ENCODE assay signal across 26 cellular contexts in the genomic region with DNA sequence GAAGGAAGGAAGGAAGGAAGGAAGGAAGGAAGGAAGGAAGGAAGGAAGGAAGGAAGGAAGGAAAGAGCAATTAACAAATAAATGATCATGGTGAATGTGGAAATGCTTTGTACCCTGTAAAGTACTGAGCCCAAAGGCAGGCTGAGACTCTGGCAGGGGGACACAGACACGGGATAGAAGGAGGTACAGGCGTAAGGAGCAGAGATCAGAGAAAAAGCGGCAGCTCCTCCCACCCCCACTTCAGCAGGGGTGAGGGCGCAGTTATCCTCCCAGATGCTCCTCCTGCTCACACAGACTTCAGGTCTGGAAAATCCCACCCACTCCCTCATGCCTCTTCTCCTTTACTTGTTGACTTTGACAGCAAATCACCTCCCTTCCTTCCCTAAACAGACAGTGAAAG.
"Had no signal": no experiment of that assay in that cellular context is flagged by ENCODE, and none has a peak within 500 bp of the region (broad histone marks: within the 10 kb centered on the region; RNA-seq: fewer than 3 reads in every experiment).

No MANE protein-coding gene starts in this region.

- DNase-seq: activated CD4-positive, alpha-beta memory T cell treated with anti-CD3 and anti-CD28 coated beads for 36 hours; activated CD4-positive, alpha-beta T cell treated with anti-CD3 and anti-CD28 coated beads, Interleukin-2, amount 10 ng/mL, durations not matched to agents 24 days and 14 days; activated CD4-positive, CD25-positive, alpha-beta regulatory T cell treated with anti-CD3 and anti-CD28 coated beads, Interleukin-2, amount 50 U/mL, for 72 hours; activated CD8-positive, alpha-beta memory T cell treated with anti-CD3 and anti-CD28 coated beads, Interleukin-2, amount 50 U/mL, for 4 hours; activated gamma-delta T cell; activated naive CD4-positive, alpha-beta T cell treated with anti-CD3 and anti-CD28 coated beads, Interleukin-2, amount 10 ng/mL, durations not matched to agents 7 days and 5 days; activated naive CD8-positive, alpha-beta T cell treated with anti-CD3 and anti-CD28 coated beads, Interleukin-2, amount 10 ng/mL, durations not matched to agents 7 days and 5 days; activated T-cell treated with anti-CD3 and anti-CD28 coated beads, Interleukin-2, amount 50 U/mL, for 1 hour; cortex of kidney; left cardiac atrium; midbrain; naive thymus-derived CD4-positive, alpha-beta T cell; ovary; retina; sigmoid colon; small intestine; stimulated activated CD4-positive, alpha-beta T cell treated with anti-CD3 and anti-CD28 coated beads, Interleukin-1b, Interleukin-23, amount 100 ng/mL, for 48 hours; stimulated activated naive B cell treated with anti-CD40 and anti-IgM and Interleukin-4, amounts not matched to agents 10 μg/mL and 1 μg/mL and 100 μg/mL, for 72 hours; trophoblast cell had no signal

- H3K4me3 ChIP-seq: ascending aorta, cardiac muscle cell, gastroesophageal sphincter, hepatocyte, ovary, prostate gland, sigmoid colon, thoracic aorta had no signal

- H3K4me1 ChIP-seq: ascending aorta, gastroesophageal sphincter, prostate gland, sigmoid colon had no signal

- H3K36me3 ChIP-seq: ascending aorta, cardiac muscle cell, gastroesophageal sphincter, ovary, prostate gland, sigmoid colon, thoracic aorta had no signal

- H3K27me3 ChIP-seq: ascending aorta, cardiac muscle cell, ovary had no signal

- H3K27ac ChIP-seq: ascending aorta, cardiac muscle cell, gastroesophageal sphincter, hepatocyte, ovary, prostate gland, sigmoid colon, thoracic aorta, VCaP had no signal

- ATAC-seq: gastroesophageal sphincter; left cardiac atrium; naive thymus-derived CD4-positive, alpha-beta T cell; stimulated activated naive B cell treated with anti-CD40 and anti-IgM and Interleukin-4, amounts not matched to agents 10 μg/mL and 1 μg/mL and 100 μg/mL, for 72 hours had no signal

- H3K9me3 ChIP-seq: ascending aorta, gastroesophageal sphincter, ovary, prostate gland, sigmoid colon, thoracic aorta had no signal
